ENCODE assay signal across 8 cellular contexts in the genomic region with DNA sequence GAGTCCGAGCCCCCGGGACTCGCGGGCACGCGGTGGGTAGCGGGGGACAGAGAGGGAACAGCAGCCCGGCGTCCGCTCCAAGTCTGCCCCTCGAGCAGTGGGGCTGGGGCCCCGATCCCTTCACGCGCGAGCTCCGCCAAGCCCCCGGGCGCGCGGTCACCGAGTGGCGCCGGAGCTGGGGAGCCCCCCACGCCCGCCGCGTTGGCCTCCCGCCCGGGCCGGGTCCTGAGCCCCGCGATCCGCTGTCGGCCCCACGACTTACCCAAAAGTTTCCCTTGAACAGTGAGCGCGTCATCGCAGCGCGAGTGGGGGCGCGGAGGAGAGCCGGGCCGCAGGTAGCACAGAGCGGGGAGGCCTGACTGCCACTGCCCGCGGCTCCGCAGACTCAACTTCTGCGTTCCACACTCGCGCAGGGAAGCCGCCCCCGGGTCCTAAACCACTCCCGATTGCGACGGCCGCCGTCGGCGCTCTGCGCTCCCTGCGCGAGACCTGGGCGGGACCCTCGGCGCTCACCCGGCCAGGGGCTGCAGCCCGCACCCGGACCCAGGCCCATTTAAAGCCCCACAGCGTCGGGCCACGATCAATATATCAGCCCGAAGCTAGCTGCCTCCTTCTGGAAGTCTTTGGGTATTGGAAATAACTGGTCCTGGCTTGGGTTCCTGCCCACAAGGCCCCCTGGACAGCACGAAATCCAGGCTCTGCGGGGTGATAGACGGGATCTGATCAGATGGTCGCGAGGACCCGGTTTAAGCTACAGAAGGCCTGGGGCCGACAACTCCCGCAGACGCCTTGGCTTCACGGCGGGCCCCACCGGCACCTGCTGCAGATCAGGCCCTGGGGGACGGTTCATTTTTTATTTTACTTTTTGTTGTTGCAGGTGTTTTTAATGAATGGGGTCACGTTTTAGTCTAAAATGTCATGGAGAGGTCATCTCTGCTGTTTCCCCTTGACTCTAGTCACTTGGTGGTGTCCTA. TPM values are rescaled to one million over a fixed set of nuclear protein-coding genes. Genes with fewer than 3 reads are reported as not detected.
DNase-seq lines count a peak whose midpoint lies in the region; ATAC-seq and TF ChIP-seq lines count a peak whose summit lies in the region.

A gene with protein sequence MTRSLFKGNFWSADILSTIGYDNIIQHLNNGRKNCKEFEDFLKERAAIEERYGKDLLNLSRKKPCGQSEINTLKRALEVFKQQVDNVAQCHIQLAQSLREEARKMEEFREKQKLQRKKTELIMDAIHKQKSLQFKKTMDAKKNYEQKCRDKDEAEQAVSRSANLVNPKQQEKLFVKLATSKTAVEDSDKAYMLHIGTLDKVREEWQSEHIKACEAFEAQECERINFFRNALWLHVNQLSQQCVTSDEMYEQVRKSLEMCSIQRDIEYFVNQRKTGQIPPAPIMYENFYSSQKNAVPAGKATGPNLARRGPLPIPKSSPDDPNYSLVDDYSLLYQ (minus strand): TSS at position 367 of the 974 bp plus-strand sequence. CDS start 72 bp downstream, at position 295.

- 0 out of 2 replicates have a peak, but pooled peaks cover 3% of the 10 kb centered on the region for H3K4me1 ChIP-seq in Caco-2
- peaks cover 7% of the 10 kb centered on the region for H3K4me1 ChIP-seq in Loucy (ENCODE audit: insufficient read depth, low read length, poor library complexity, severe bottlenecking)
- peaks cover 10 to 48% of the 10 kb centered on the region in 2 donors for H3K4me1 ChIP-seq in left lung

- ATAC-seq in GM21576 (IDR thresholded peaks at IDR 0.05; ENCODE audit: unreplicated experiment) (peak; percentile 51), left lung (peak; percentile 85)

- H3K9me2 ChIP-seq in Loucy (replicated peaks; ENCODE audit: low read depth, low read length) = no peaks in the 10 kb centered on the region

- H3K27me3 Mint-ChIP-seq in Caco-2 (ENCODE audit: insufficient read depth, unreplicated experiment) = no peaks in the 10 kb centered on the region
- no peaks in the 10 kb centered on the region for H3K27me3 Mint-ChIP-seq in chondrocyte (ENCODE audit: low read depth)

- H3K36me3 ChIP-seq in Caco-2 (ENCODE audit: control insufficient read depth, insufficient read depth, low read length) (no peaks in the 10 kb centered on the region), Loucy (ENCODE audit: insufficient read depth, low read length) (no peaks in the 10 kb centered on the region), left lung (peaks cover 0 to 2% of the 10 kb centered on the region in 2 donors)

- intact Hi-C loops in Caco-2 (cut with micrococcal nuclease; ENCODE audit: unreplicated experiment) (loop anchor here (1.0 to 5.0 kb wide), 4 partner anchors 91 to 405 kb away; a partner anchor contains a TSS), left lung (cut with DNase I) (loop anchor here (10.0 kb wide), 2 partner anchors 117 to 407 kb away; no protein-coding TSS in a partner anchor)

- peak within 1 kb of the TSS; percentile 33 to 86 for H3K27ac ChIP-seq in left lung

- H3K9ac ChIP-seq in Loucy (ENCODE audit: low read depth, low read length, poor library complexity, severe bottlenecking) = peak within 1 kb of the TSS; percentile 65

- H3K9me3 Mint-ChIP-seq in Caco-2 (ENCODE audit: unreplicated experiment) = no peaks in the 10 kb centered on the region
- H3K9me3 Mint-ChIP-seq in chondrocyte (ENCODE audit: low read depth) = peaks cover 3% of the 10 kb centered on the region

- H3K4me2 ChIP-seq in Loucy (ENCODE audit: low read depth, low read length, poor library complexity, severe bottlenecking) = peak within 1 kb of the TSS; percentile 68

- CTCF ChIA-PET in Caco-2 (lab: Charles Lee) = no interaction called here

- H3K27me3 ChIP-seq in Caco-2 (replicated peaks; ENCODE audit: control insufficient read depth, insufficient read depth, low read length) (no peaks in the 10 kb centered on the region), Loucy (ENCODE audit: insufficient read depth, low read length, poor library complexity, severe bottlenecking) (no peaks in the 10 kb centered on the region), left lung (no peaks in the 10 kb centered on the region)

- H3K9me3 ChIP-seq in Caco-2 = no peaks in the 10 kb centered on the region
- H3K9me3 ChIP-seq in Loucy (ENCODE audit: insufficient read depth, low read depth, low read length) = no peaks in the 10 kb centered on the region
- H3K9me3 ChIP-seq in left lung = no peaks in the 10 kb centered on the region

- no peaks in the 10 kb centered on the region for H3K79me2 ChIP-seq in Loucy (ENCODE audit: insufficient read depth, low read length)

- H4K20me1 ChIP-seq in Loucy (ENCODE audit: insufficient read depth, low read length, poor library complexity, severe bottlenecking) = no peaks in the 10 kb centered on the region

- H3K36me3 Mint-ChIP-seq in Caco-2 (ENCODE audit: insufficient read depth, unreplicated experiment) (peaks cover 28% of the 10 kb centered on the region), chondrocyte (ENCODE audit: low read depth) (no peaks in the 10 kb centered on the region)

- DNase-seq in Caco-2 = peak; percentile 51 to 65
- peak; percentile 56 for DNase-seq in activated CD4-positive, alpha-beta T cell treated with anti-CD3 and anti-CD28 coated beads for 1 hour
- no peak for DNase-seq in chondrocyte (ENCODE audit: low spot score)
- DNase-seq in left lung = peak; percentile 84 to 97
- DNase-seq in stimulated activated CD4-positive, alpha-beta T cell treated with anti-CD3 and anti-CD28 coated beads, Interleukin-4, amount 100 ng/mL, for 1 hour = peak; percentile 72
- no peak for DNase-seq in DMS153 treated with DMSO at 0.1 percent for 48 hours (lab: John Stamatoyannopoulos, UW; ENCODE audit: unreplicated experiment)

- H2AFZ ChIP-seq in Loucy (ENCODE audit: low read length) = no peak within 1 kb of the TSS

- H3K4me3 Mint-ChIP-seq in Caco-2 (ENCODE audit: unreplicated experiment) = peak within 1 kb of the TSS; percentile 78
- H3K4me3 Mint-ChIP-seq in chondrocyte (ENCODE audit: unreplicated experiment) = peak within 1 kb of the TSS; percentile 77

- peaks cover 8% of the 10 kb centered on the region for H3K4me1 Mint-ChIP-seq in Caco-2 (ENCODE audit: low read depth, unreplicated experiment)
- H3K4me1 Mint-ChIP-seq in chondrocyte (ENCODE audit: low read depth) = peaks cover 31% of the 10 kb centered on the region

- no TSS peak for BruUV-seq in Caco-2 (replicated peaks; lab: Mats Ljungman, UMichigan)

- H3K27ac Mint-ChIP-seq in Caco-2 (ENCODE audit: unreplicated experiment) (peak within 1 kb of the TSS; percentile 79), chondrocyte (ENCODE audit: unreplicated experiment) (no peak within 1 kb of the TSS)

- H3K4me3 ChIP-seq in Caco-2 (ENCODE audit: low read depth, low read length) (peak within 1 kb of the TSS; percentile 63), Loucy (ENCODE audit: low read length, poor library complexity, severe bottlenecking) (peak within 1 kb of the TSS; percentile 69), left lung (peak within 1 kb of the TSS; percentile 74 to 85)

- POLR2A ChIA-PET in Caco-2 (lab: Charles Lee) = interaction anchor here (0.5 kb wide), 1 partner anchor 73 kb away, joined by 3 read pairs; no protein-coding TSS in a partner anchor

- no peaks in the 10 kb centered on the region for H3F3A ChIP-seq in Loucy (ENCODE audit: low read depth)

- TF ChIP-seq CTCF in Caco-2 (IDR thresholded peaks at IDR 0.05; ENCODE audit: insufficient read depth in 1 of 2, low read depth in 1 of 2, low read length in 1 of 2, severe bottlenecking in 1 of 2, unreplicated experiment in 1 of 2) (no peak), Loucy (conservative IDR thresholded peaks at IDR 0.05; ENCODE audit: low read length) (no peak), chondrocyte (IDR thresholded peaks at IDR 0.05) (peak; percentile 65), left lung (IDR thresholded peaks at IDR 0.05) (no peak)

RNA-seq across cellular contexts. Expression of the gene that starts here (rescaled TPM):
- total RNA-seq in Caco-2 (2022) (13.3 and 13.7 TPM in 2 replicates), chondrocyte (4.5 to 5.4 TPM (median 5.0 TPM) in 3 replicates), left lung (10 to 100 TPM; 14.2 to 21.8 TPM)

Comparison
In these comparisons a context has a peak if more than half of its experiments do, and no peak if none do; other contexts are left out.
1. DNase-seq: peak in Caco-2 (2 of 2), activated CD4-positive, alpha-beta T cell treated with anti-CD3 and anti-CD28 coated beads for 1 hour (single experiment), left lung (2 of 2) and stimulated activated CD4-positive, alpha-beta T cell treated with anti-CD3 and anti-CD28 coated beads, Interleukin-4, amount 100 ng/mL, for 1 hour (single experiment); none in chondrocyte (single experiment) and DMS153 treated with DMSO at 0.1 percent for 48 hours (single experiment).
2. Peak in every context shown above with its lines, with median percentiles within 50 percentile points of each other: H3K4me3 ChIP-seq.